In the genomic region with DNA sequence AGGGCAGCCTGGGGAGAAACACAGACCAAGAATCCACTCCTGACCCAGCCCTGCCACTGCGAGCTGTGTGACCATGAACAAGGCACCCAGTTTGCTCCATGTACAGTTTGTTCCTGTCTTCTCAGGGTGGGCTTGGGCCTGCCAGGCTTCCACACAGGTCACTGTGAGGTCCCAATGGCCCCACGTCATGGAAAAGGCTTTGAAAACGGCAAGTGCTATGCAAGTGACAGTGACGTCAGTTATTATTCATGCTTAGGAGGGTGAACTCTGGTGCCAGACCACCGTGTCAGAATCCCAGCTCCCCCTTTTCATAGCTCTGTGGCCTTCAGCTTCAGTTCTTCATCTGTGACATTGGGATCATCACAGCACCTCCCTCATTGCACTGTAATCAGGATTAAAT, we compare ENCODE assay signal across 22 cellular contexts.
DNase-seq lines count a peak whose midpoint lies in the region; ATAC-seq, FAIRE-seq and TF ChIP-seq lines count a peak whose summit lies in the region.
"Had no signal": no experiment of that assay in that cellular context is flagged by ENCODE, and none has a peak within 500 bp of the region (broad histone marks: within the 10 kb centered on the region; RNA-seq: fewer than 3 reads in every experiment).

No MANE protein-coding gene starts in this region.

- H3K4me3 ChIP-seq in K562 (no peak overlapping the region), parathyroid adenoma (ENCODE audit: low read depth, low read length) (no peak overlapping the region), transverse colon (no peak overlapping the region)
- H3K4me3 ChIP-seq: hepatocyte, MG63, mucosa of descending colon, pancreas had no signal

- no peak for TF ChIP-seq POLR2A in K562 (conservative IDR thresholded peaks at IDR 0.05)
- no peak for TF ChIP-seq POLR2A in transverse colon (IDR thresholded peaks at IDR 0.05)

- no TSS peak for BruUV-seq in K562 (replicated peaks; lab: Mats Ljungman, UMichigan)

- no peaks in the 10 kb centered on the region for H3K9me3 Mint-ChIP-seq in activated naive CD8-positive, alpha-beta T cell treated with anti-CD3 and anti-CD28 coated beads, Interleukin-2, amount 50 U/mL, for 24 hours
- H3K9me3 Mint-ChIP-seq: activated naive CD4-positive, alpha-beta T cell treated with anti-CD3 and anti-CD28 coated beads, Interleukin-2, amount 50 U/mL, for 24 hours; stimulated activated memory B cell treated with anti-CD40 and anti-IgM and Interleukin-4, amounts not matched to agents 10 μg/mL and 1 μg/mL and 100 μg/mL, for 72 hours had no signal

- no peak for TF ChIP-seq RAD21 in K562 (CRISPR knock-in tag; conservative IDR thresholded peaks at IDR 0.05 in 1 of 2, IDR thresholded peaks at IDR 0.05 in 1 of 2)

- H3K9me3 ChIP-seq in K562 (replicated peaks; ENCODE audit: control insufficient read depth, insufficient read depth, low read depth, low read length) (no peaks in the 10 kb centered on the region), parathyroid adenoma (ENCODE audit: control insufficient read depth, low read length) (no peaks in the 10 kb centered on the region), transverse colon (no peaks in the 10 kb centered on the region)
- H3K9me3 ChIP-seq: MG63, mucosa of descending colon, pancreas had no signal

- DNase-seq in K562 (ENCODE audit: extremely low read depth in 1 of 4, low spot score in 3 of 4) (no peak), left ventricle myocardium superior (peak; percentile 56), transverse colon (no peak), medulla oblongata (ENCODE audit: extremely low spot score) (no peak)
- DNase-seq in activated naive CD8-positive, alpha-beta T cell treated with anti-CD3 and anti-CD28 coated beads, Interleukin-2, amount 50 U/mL, for 24 hours: no peak
- DNase-seq: activated CD4-positive, alpha-beta T cell treated with anti-CD3 and anti-CD28 coated beads, Interleukin-2, amount 50 U/mL, for 48 hours; activated T-cell treated with anti-CD3 and anti-CD28 coated beads, Interleukin-2, amount 50 U/mL, for 1 hour; AML-193; MG63; NCI-H1694 treated with DMSO at 0.1 percent for 48 hours; NCI-H345; RPMI8226 had no signal

- CTCF ChIA-PET in K562 (lab: Yijun Ruan, JAX; ENCODE audit: low intra/inter-chr PET ratio): no interaction called here

- H3K4me2 ChIP-seq in K562 (ENCODE audit: insufficient read depth, low read length): no peak overlapping the region
- no peak overlapping the region for H3K4me2 ChIP-seq in parathyroid adenoma (ENCODE audit: low read length)
- H3K4me2 ChIP-seq: hepatocyte had no signal

- H3K9ac ChIP-seq in K562 (ENCODE audit: insufficient read depth in 1 of 2, low read depth in 2 of 2, low read length in 2 of 2) (no peak overlapping the region), parathyroid adenoma (no peak overlapping the region)

- H3K9me1 ChIP-seq in K562 (ENCODE audit: control insufficient read depth, insufficient read depth, low read length): no peaks in the 10 kb centered on the region

- no peaks in the 10 kb centered on the region for H3K36me3 Mint-ChIP-seq in activated naive CD8-positive, alpha-beta T cell treated with anti-CD3 and anti-CD28 coated beads, Interleukin-2, amount 50 U/mL, for 24 hours (ENCODE audit: low read depth)
- H3K36me3 Mint-ChIP-seq: activated naive CD4-positive, alpha-beta T cell treated with anti-CD3 and anti-CD28 coated beads, Interleukin-2, amount 50 U/mL, for 24 hours; stimulated activated memory B cell treated with anti-CD40 and anti-IgM and Interleukin-4, amounts not matched to agents 10 μg/mL and 1 μg/mL and 100 μg/mL, for 72 hours had no signal

- H3K4me1 Mint-ChIP-seq in activated naive CD8-positive, alpha-beta T cell treated with anti-CD3 and anti-CD28 coated beads, Interleukin-2, amount 50 U/mL, for 24 hours: no peaks in the 10 kb centered on the region
- H3K4me1 Mint-ChIP-seq: activated naive CD4-positive, alpha-beta T cell treated with anti-CD3 and anti-CD28 coated beads, Interleukin-2, amount 50 U/mL, for 24 hours; stimulated activated memory B cell treated with anti-CD40 and anti-IgM and Interleukin-4, amounts not matched to agents 10 μg/mL and 1 μg/mL and 100 μg/mL, for 72 hours had no signal

- TF ChIP-seq CTCF in K562 (IDR thresholded peaks at IDR 0.05 in 2 of 3, conservative IDR thresholded peaks at IDR 0.05 in 1 of 3; ENCODE audit: insufficient read depth in 2 of 3, low read depth in 1 of 3, low read length in 3 of 3) (no peak), parathyroid adenoma (IDR thresholded peaks at IDR 0.05) (no peak), transverse colon (IDR thresholded peaks at IDR 0.05) (no peak)

- H3K27me3 Mint-ChIP-seq in activated naive CD8-positive, alpha-beta T cell treated with anti-CD3 and anti-CD28 coated beads, Interleukin-2, amount 50 U/mL, for 24 hours: no peaks in the 10 kb centered on the region

- no peak for FAIRE-seq in K562 (lab: Jason Lieb, UNC)
- FAIRE-seq: bronchial epithelial cell, keratinocyte, pancreas had no signal

- no peak for ATAC-seq in K562
- peak; percentile 11 for ATAC-seq in left ventricle myocardium superior
- ATAC-seq in HG02642 (IDR thresholded peaks at IDR 0.05; ENCODE audit: poor library complexity, unreplicated experiment): no peak
- no peak for ATAC-seq in HG03520 (IDR thresholded peaks at IDR 0.05; ENCODE audit: unreplicated experiment)
- no peak for ATAC-seq in activated naive CD8-positive, alpha-beta T cell treated with anti-CD3 and anti-CD28 coated beads, Interleukin-2, amount 50 U/mL, for 24 hours
- ATAC-seq: mucosa of descending colon; stimulated activated memory B cell treated with anti-CD40 and anti-IgM and Interleukin-4, amounts not matched to agents 10 μg/mL and 1 μg/mL and 100 μg/mL, for 72 hours had no signal

- H4K20me1 ChIP-seq in K562 (replicated peaks; ENCODE audit: control insufficient read depth, insufficient read depth, low read length): 0 out of 2 replicates have a peak, but pooled peaks cover 6% of the 10 kb centered on the region

- H3K27me3 ChIP-seq in K562 (ENCODE audit: control insufficient read depth in 2 of 2, insufficient read depth in 2 of 2, low read length in 2 of 2): peaks cover 10 to 73% of the 10 kb centered on the region in 2 experiments; a peak in 3 of 5 replicates
- H3K27me3 ChIP-seq in parathyroid adenoma (ENCODE audit: control insufficient read depth, insufficient read depth, low read length): no peaks in the 10 kb centered on the region
- H3K27me3 ChIP-seq in transverse colon: no peaks in the 10 kb centered on the region
- H3K27me3 ChIP-seq: hepatocyte, MG63, pancreas had no signal

- H3K36me3 ChIP-seq in K562 (ENCODE audit: control insufficient read depth, insufficient read depth, low read length) (no peaks in the 10 kb centered on the region), parathyroid adenoma (ENCODE audit: control insufficient read depth, insufficient read depth, low read length) (no peaks in the 10 kb centered on the region), transverse colon (no peaks in the 10 kb centered on the region)

- intact Hi-C loops in K562 (cut with micrococcal nuclease) (loop anchor here (10.0 kb wide), 2 partner anchors 69 to 149 kb away; a partner anchor contains a TSS), left ventricle myocardium superior (cut with micrococcal nuclease) (no loop called here), transverse colon (cut with DNase I; ENCODE audit: low total_unique reads) (no loop called here)

- POLR2A ChIA-PET in K562 (lab: Yijun Ruan, JAX): no interaction called here

- H3K27ac ChIP-seq in K562 (ENCODE audit: extremely low read depth, low read depth, low read length): no peak overlapping the region
- peak overlapping the region; percentile 15 for H3K27ac ChIP-seq in parathyroid adenoma
- peak overlapping the region; percentile 85 to 95 (median 89) for H3K27ac ChIP-seq in transverse colon
- H3K27ac ChIP-seq: hepatocyte had no signal

- H3K4me1 ChIP-seq in K562 (replicated peaks in 1 of 2; ENCODE audit: control insufficient read depth in 2 of 2, insufficient read depth in 2 of 2, low read length in 2 of 2) (no peaks in the 10 kb centered on the region; a peak in 1 of 5 replicates), parathyroid adenoma (peaks cover 31% of the 10 kb centered on the region), transverse colon (peaks cover 50 to 97% (median 73%) of the 10 kb centered on the region in 4 donors)

- TF ChIP-seq EP300 in K562 (IDR thresholded peaks at IDR 0.05; ENCODE audit: low read length) (no peak), transverse colon (IDR thresholded peaks at IDR 0.05; ENCODE audit: low read depth) (peak; percentile 75)

- no peak overlapping the region for H2AFZ ChIP-seq in K562 (ENCODE audit: low read depth, low read length)
- H2AFZ ChIP-seq in parathyroid adenoma: no peak overlapping the region
- H2AFZ ChIP-seq: hepatocyte had no signal

- 2% methylated on average over 4 of the region's 5 CpGs for WGBS in K562 (ENCODE audit: insufficient coverage, low coverage, missing lambda C conversion rate)
- WGBS in transverse colon (ENCODE audit: low coverage in 1 of 2), 2 donors: 55% methylated on average over 5 of the region's 5 CpGs; no CpG with 5 or more reads in 1 of the 2 donors

- H3K79me2 ChIP-seq in K562 (ENCODE audit: control insufficient read depth, insufficient read depth, low read length): no peaks in the 10 kb centered on the region
- peaks cover 75% of the 10 kb centered on the region for H3K79me2 ChIP-seq in parathyroid adenoma

- no peak overlapping the region for H3K27ac Mint-ChIP-seq in activated naive CD8-positive, alpha-beta T cell treated with anti-CD3 and anti-CD28 coated beads, Interleukin-2, amount 50 U/mL, for 24 hours
- H3K27ac Mint-ChIP-seq: activated naive CD4-positive, alpha-beta T cell treated with anti-CD3 and anti-CD28 coated beads, Interleukin-2, amount 50 U/mL, for 24 hours; stimulated activated memory B cell treated with anti-CD40 and anti-IgM and Interleukin-4, amounts not matched to agents 10 μg/mL and 1 μg/mL and 100 μg/mL, for 72 hours had no signal

- no peak overlapping the region for H3K4me3 Mint-ChIP-seq in activated naive CD8-positive, alpha-beta T cell treated with anti-CD3 and anti-CD28 coated beads, Interleukin-2, amount 50 U/mL, for 24 hours
- H3K4me3 Mint-ChIP-seq: activated naive CD4-positive, alpha-beta T cell treated with anti-CD3 and anti-CD28 coated beads, Interleukin-2, amount 50 U/mL, for 24 hours; stimulated activated memory B cell treated with anti-CD40 and anti-IgM and Interleukin-4, amounts not matched to agents 10 μg/mL and 1 μg/mL and 100 μg/mL, for 72 hours had no signal

- in situ Hi-C loops in K562 (cut with MboI): no loop called here
- in situ Hi-C loops in transverse colon (cut with MboI; ENCODE audit: low pct_ligation_motif_present in 1 of 4, low pct_unique_long_range_greater_than_20kb in 1 of 4, low sequenced_read_pairs in 3 of 4): no loop called here

TF ChIP-seq in K562, 482 proteins besides CTCF, POLR2A, EP300 and RAD21:
- no peak for TF ChIP-seq ATF1 (CRISPR knock-in tag; IDR thresholded peaks at IDR 0.05)
- TF ChIP-seq ATF1 (tag; IDR thresholded peaks at IDR 0.05): peak; percentile 15; the same call in 1 of the 2 replicates
- no peak for TF ChIP-seq TAF15 (IDR thresholded peaks at IDR 0.05; ENCODE audit: low read depth, low read length)
